ENCODE assay signal across 8 cellular contexts in the genomic region with DNA sequence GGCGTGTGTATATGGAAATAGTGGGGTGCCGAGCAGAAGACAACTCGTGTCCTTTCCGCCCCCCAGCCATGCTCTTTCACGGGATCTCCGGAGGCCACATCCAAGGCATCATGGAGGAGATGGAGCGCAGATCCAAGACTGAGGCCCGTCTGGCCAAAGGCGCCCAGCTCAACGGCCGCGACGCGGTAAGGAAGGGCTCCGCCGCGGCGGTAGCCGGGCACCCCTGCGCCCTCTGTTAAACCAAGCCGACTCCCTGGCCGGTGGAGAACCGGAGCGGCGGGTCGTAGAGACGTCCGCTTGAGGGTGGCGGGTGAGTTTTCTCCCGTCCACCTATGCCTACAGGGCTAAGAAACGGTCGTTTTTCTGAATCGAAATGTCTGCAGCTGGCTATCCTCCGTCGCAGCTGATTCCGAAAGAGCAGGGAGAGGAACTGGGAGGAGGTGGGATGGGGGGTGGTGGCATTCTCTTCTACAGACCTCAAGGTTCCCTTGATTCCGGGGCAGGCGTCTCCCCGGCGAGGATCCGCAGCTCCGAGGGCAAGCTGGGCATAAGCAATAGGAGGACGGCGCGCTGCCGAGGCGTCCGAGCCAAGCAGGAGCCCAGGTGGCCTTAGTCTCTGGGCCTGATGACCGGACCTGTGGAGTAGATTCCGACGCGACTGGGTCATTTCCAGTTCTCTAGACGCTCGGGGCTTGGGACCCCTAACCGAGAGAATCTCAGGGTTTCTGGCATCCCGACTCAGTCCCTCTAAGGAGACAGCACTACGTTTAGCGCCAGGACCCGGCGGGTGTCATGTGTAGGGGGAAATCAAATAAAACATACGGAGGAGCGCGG.
DNase-seq lines count a peak whose midpoint lies in the region; ATAC-seq and FAIRE-seq lines count a peak whose summit lies in the region.

No MANE protein-coding gene starts in this region.

- peaks cover 58 to 78% of the 10 kb centered on the region in 2 donors for H3K4me1 Mint-ChIP-seq in stimulated activated naive B cell treated with anti-CD40 and anti-IgM and Interleukin-4, amounts not matched to agents 10 μg/mL and 1 μg/mL and 100 μg/mL, for 72 hours

- H3K27me3 ChIP-seq in iPS DF 6.9 (ENCODE audit: control insufficient read depth, insufficient read depth, low read length), result peaks cover 93% of the 10 kb centered on the region

- 0 out of 2 replicates have a peak, but pooled peaks cover 1% of the 10 kb centered on the region for H3K4me1 ChIP-seq in iPS DF 6.9 (ENCODE audit: control insufficient read depth, insufficient read depth, low read length)

- peak overlapping the region; percentile 92 for H3K27ac Mint-ChIP-seq in stimulated activated naive B cell treated with anti-CD40 and anti-IgM and Interleukin-4, amounts not matched to agents 10 μg/mL and 1 μg/mL and 100 μg/mL, for 72 hours

- H3K9me3 ChIP-seq in iPS DF 6.9 (ENCODE audit: control insufficient read depth, insufficient read depth, low read length), result no peaks in the 10 kb centered on the region

- peak overlapping the region; percentile 4; the same call in 1 of the 2 replicates for H3K4me3 ChIP-seq in iPS DF 6.9 (ENCODE audit: low read length)

- no CpG with 5 or more reads among the region's 63 CpGs for WGBS in iPS DF 6.9 (ENCODE audit: insufficient coverage, insufficient read length)

- H3K27me3 Mint-ChIP-seq in stimulated activated naive B cell treated with anti-CD40 and anti-IgM and Interleukin-4, amounts not matched to agents 10 μg/mL and 1 μg/mL and 100 μg/mL, for 72 hours, result peaks cover 91 to 99% of the 10 kb centered on the region in 2 donors

- ATAC-seq in stimulated activated naive B cell treated with anti-CD40 and anti-IgM and Interleukin-4, amounts not matched to agents 10 μg/mL and 1 μg/mL and 100 μg/mL, for 72 hours (replicated peaks), result peak in 1 of 2 donors; percentile 46
- no peak for ATAC-seq in HG03457 (IDR thresholded peaks at IDR 0.05; ENCODE audit: unreplicated experiment)

- H3K36me3 ChIP-seq in iPS DF 6.9 (ENCODE audit: control insufficient read depth, insufficient read depth, low read length), result no peaks in the 10 kb centered on the region

- H3K36me3 Mint-ChIP-seq in stimulated activated naive B cell treated with anti-CD40 and anti-IgM and Interleukin-4, amounts not matched to agents 10 μg/mL and 1 μg/mL and 100 μg/mL, for 72 hours, result peaks cover 0 to 3% of the 10 kb centered on the region in 2 donors

- DNase-seq in activated CD8-positive, alpha-beta memory T cell treated with anti-CD3 and anti-CD28 coated beads for 24 hours, result peak; percentile 75
- DNase-seq in activated CD8-positive, alpha-beta memory T cell treated with anti-CD3 and anti-CD28 coated beads, Interleukin-2, amount 50 U/mL, for 4 hours, result no peak
- DNase-seq in activated CD8-positive, alpha-beta memory T cell treated with anti-CD3 and anti-CD28 coated beads, Interleukin-2, amount 50 U/mL, for 48 hours, result peak; percentile 69
- DNase-seq in iPS DF 6.9 (ENCODE audit: low read depth, low spot score) (no peak), RCC 7860 (ENCODE audit: low spot score) (no peak), NCI-H226 (no peak)
- no peak for DNase-seq in stimulated activated naive B cell treated with anti-CD40 and anti-IgM and Interleukin-4, amounts not matched to agents 10 μg/mL and 1 μg/mL and 100 μg/mL, for 72 hours

- no peaks in the 10 kb centered on the region for H3K9me3 Mint-ChIP-seq in stimulated activated naive B cell treated with anti-CD40 and anti-IgM and Interleukin-4, amounts not matched to agents 10 μg/mL and 1 μg/mL and 100 μg/mL, for 72 hours

- no peak overlapping the region for H3K27ac ChIP-seq in iPS DF 6.9 (ENCODE audit: low read length)

- H3K4me3 Mint-ChIP-seq in stimulated activated naive B cell treated with anti-CD40 and anti-IgM and Interleukin-4, amounts not matched to agents 10 μg/mL and 1 μg/mL and 100 μg/mL, for 72 hours, result peak overlapping the region; percentile 80

- FAIRE-seq in RCC 7860 (lab: Jason Lieb, UNC), result no peak

Comparison
In these comparisons a context has a peak if more than half of its experiments do, and no peak if none do; other contexts are left out.
1. DNase-seq: peak in activated CD8-positive, alpha-beta memory T cell treated with anti-CD3 and anti-CD28 coated beads for 24 hours (single experiment) and activated CD8-positive, alpha-beta memory T cell treated with anti-CD3 and anti-CD28 coated beads, Interleukin-2, amount 50 U/mL, for 48 hours (single experiment); none in activated CD8-positive, alpha-beta memory T cell treated with anti-CD3 and anti-CD28 coated beads, Interleukin-2, amount 50 U/mL, for 4 hours (single experiment), iPS DF 6.9 (single experiment), stimulated activated naive B cell treated with anti-CD40 and anti-IgM and Interleukin-4, amounts not matched to agents 10 μg/mL and 1 μg/mL and 100 μg/mL, for 72 hours (single experiment), RCC 7860 (single experiment) and NCI-H226 (single experiment).